In genomic region chr15:40115670-40116093, GRCh38 we compare ENCODE assay signal across 9 cellular contexts. TPM values are rescaled to one million over a fixed set of nuclear protein-coding genes. Genes with fewer than 3 reads are reported as not detected.
A peak's percentile ranks its signal among the peaks of the same experiment; 100 is the strongest.
DNase-seq lines count a peak whose midpoint lies in the region; ATAC-seq and TF ChIP-seq lines count a peak whose summit lies in the region.
"Had no signal": no experiment of that assay in that cellular context is flagged by ENCODE, and none has a peak within 500 bp of the region (broad histone marks: within the 10 kb centered on the region; RNA-seq: fewer than 3 reads in every experiment).

No MANE protein-coding gene starts in this region.

- H3K4me1 Mint-ChIP-seq in activated CD4-positive, alpha-beta T cell treated with anti-CD3 and anti-CD28 coated beads, Interleukin-2, amount 10 ng/mL, durations not matched to agents 24 days and 14 days: peaks cover 24% of the 10 kb centered on the region

- no peaks in the 10 kb centered on the region for H3K36me3 ChIP-seq in vagina
- H3K36me3 ChIP-seq: gastrocnemius medialis had no signal

- H3K27ac Mint-ChIP-seq in activated CD4-positive, alpha-beta T cell treated with anti-CD3 and anti-CD28 coated beads, Interleukin-2, amount 10 ng/mL, durations not matched to agents 24 days and 14 days: peak overlapping the region; percentile 74

- no peak overlapping the region for H3K27ac ChIP-seq in vagina
- H3K27ac ChIP-seq: gastrocnemius medialis had no signal

- TF ChIP-seq POLR2A in GM15510 (IDR thresholded peaks at IDR 0.05; ENCODE audit: borderline replicate concordance, extremely low read depth, insufficient read length): peak; percentile 28
- TF ChIP-seq POLR2A in vagina (IDR thresholded peaks at IDR 0.05): no peak

- no peaks in the 10 kb centered on the region for H3K36me3 Mint-ChIP-seq in activated CD4-positive, alpha-beta T cell treated with anti-CD3 and anti-CD28 coated beads, Interleukin-2, amount 10 ng/mL, durations not matched to agents 24 days and 14 days (ENCODE audit: low read depth)

- H3K9me3 Mint-ChIP-seq in activated CD4-positive, alpha-beta T cell treated with anti-CD3 and anti-CD28 coated beads, Interleukin-2, amount 10 ng/mL, durations not matched to agents 24 days and 14 days: no peaks in the 10 kb centered on the region

- intact Hi-C loops in activated CD4-positive, alpha-beta T cell treated with anti-CD3 and anti-CD28 coated beads, Interleukin-2, amount 10 ng/mL, durations not matched to agents 24 days and 14 days (cut with micrococcal nuclease): no loop called here
- intact Hi-C loops in vagina (cut with DNase I): no loop called here

- ATAC-seq in GM21423 (IDR thresholded peaks at IDR 0.05; ENCODE audit: unreplicated experiment) (peak; percentile 90), HG03571 (IDR thresholded peaks at IDR 0.05; ENCODE audit: unreplicated experiment) (peak; percentile 97)

- no peak for TF ChIP-seq CTCF in vagina (IDR thresholded peaks at IDR 0.05)

- no peaks in the 10 kb centered on the region for H3K27me3 ChIP-seq in vagina
- H3K27me3 ChIP-seq: gastrocnemius medialis had no signal

- H3K27me3 Mint-ChIP-seq in activated CD4-positive, alpha-beta T cell treated with anti-CD3 and anti-CD28 coated beads, Interleukin-2, amount 10 ng/mL, durations not matched to agents 24 days and 14 days: peaks cover 10% of the 10 kb centered on the region

- peak; percentile 88 for DNase-seq in activated CD4-positive, alpha-beta T cell treated with anti-CD3 and anti-CD28 coated beads, Interleukin-2, amount 10 ng/mL, durations not matched to agents 24 days and 14 days
- peak; percentile 73 for DNase-seq in kidney tubule cell (ENCODE audit: low spot score)
- no peak for DNase-seq in vagina (ENCODE audit: extremely low spot score in 2 of 2)
- no peak for DNase-seq in cerebellar nuclear complex (lab: John Stamatoyannopoulos, UW)
- DNase-seq in SK-N-DZ (ENCODE audit: low spot score): no peak

- H3K4me3 Mint-ChIP-seq in activated CD4-positive, alpha-beta T cell treated with anti-CD3 and anti-CD28 coated beads, Interleukin-2, amount 10 ng/mL, durations not matched to agents 24 days and 14 days: peak overlapping the region; percentile 39

- no peak overlapping the region for H3K4me3 ChIP-seq in vagina
- H3K4me3 ChIP-seq: gastrocnemius medialis had no signal

- H3K4me1 ChIP-seq in vagina: no peaks in the 10 kb centered on the region
- H3K4me1 ChIP-seq: gastrocnemius medialis had no signal

- no peaks in the 10 kb centered on the region for H3K9me3 ChIP-seq in vagina
- H3K9me3 ChIP-seq: gastrocnemius medialis had no signal

RNA-seq across cellular contexts. Expression of gene BMF, which starts 7.0 kb away (rescaled TPM):
- total RNA-seq in activated CD4-positive, alpha-beta T cell treated with anti-CD3 and anti-CD28 coated beads, Interleukin-2, amount 10 ng/mL, durations not matched to agents 24 days and 14 days: 8.4 and 9.1 TPM in 2 replicates
- 2.9 TPM for total RNA-seq in vagina
- polyA plus RNA-seq in SK-N-DZ (2014; cell fraction: cytosol; rRNA removed): 9.4 and 12.3 TPM in 2 replicates
- 6.8 and 12.3 TPM in 2 replicates for polyA plus RNA-seq in SK-N-DZ (2014; cell fraction: nucleus; rRNA removed)

RNA-seq across cellular contexts. Expression of gene BUB1B, which starts 45.2 kb away (rescaled TPM):
- 69.3 and 73.1 TPM in 2 replicates for total RNA-seq in activated CD4-positive, alpha-beta T cell treated with anti-CD3 and anti-CD28 coated beads, Interleukin-2, amount 10 ng/mL, durations not matched to agents 24 days and 14 days
- total RNA-seq in vagina: 5.6 TPM
- 89.7 and 93.3 TPM in 2 replicates for polyA plus RNA-seq in SK-N-DZ (2014; cell fraction: cytosol; rRNA removed)
- 216 and 329 TPM in 2 replicates for polyA plus RNA-seq in SK-N-DZ (2014; cell fraction: nucleus; rRNA removed)

Comparison
In these comparisons a context has a peak if more than half of its experiments do, and no peak if none do; other contexts are left out.
1. DNase-seq: peak in activated CD4-positive, alpha-beta T cell treated with anti-CD3 and anti-CD28 coated beads, Interleukin-2, amount 10 ng/mL, durations not matched to agents 24 days and 14 days (single experiment) and kidney tubule cell (single experiment); none in vagina (0 of 2), cerebellar nuclear complex (0 of 2) and SK-N-DZ (single experiment).
2. RNA of gene BUB1B, which starts 45.2 kb away (total RNA-seq): 69.3 to 73.1 TPM in activated CD4-positive, alpha-beta T cell treated with anti-CD3 and anti-CD28 coated beads, Interleukin-2, amount 10 ng/mL, durations not matched to agents 24 days and 14 days; 5.6 TPM in vagina (single experiment); every median in the first group is over 10 times any median in the second.